1 cellular context compared by ENCODE assay signal in the genomic region with DNA sequence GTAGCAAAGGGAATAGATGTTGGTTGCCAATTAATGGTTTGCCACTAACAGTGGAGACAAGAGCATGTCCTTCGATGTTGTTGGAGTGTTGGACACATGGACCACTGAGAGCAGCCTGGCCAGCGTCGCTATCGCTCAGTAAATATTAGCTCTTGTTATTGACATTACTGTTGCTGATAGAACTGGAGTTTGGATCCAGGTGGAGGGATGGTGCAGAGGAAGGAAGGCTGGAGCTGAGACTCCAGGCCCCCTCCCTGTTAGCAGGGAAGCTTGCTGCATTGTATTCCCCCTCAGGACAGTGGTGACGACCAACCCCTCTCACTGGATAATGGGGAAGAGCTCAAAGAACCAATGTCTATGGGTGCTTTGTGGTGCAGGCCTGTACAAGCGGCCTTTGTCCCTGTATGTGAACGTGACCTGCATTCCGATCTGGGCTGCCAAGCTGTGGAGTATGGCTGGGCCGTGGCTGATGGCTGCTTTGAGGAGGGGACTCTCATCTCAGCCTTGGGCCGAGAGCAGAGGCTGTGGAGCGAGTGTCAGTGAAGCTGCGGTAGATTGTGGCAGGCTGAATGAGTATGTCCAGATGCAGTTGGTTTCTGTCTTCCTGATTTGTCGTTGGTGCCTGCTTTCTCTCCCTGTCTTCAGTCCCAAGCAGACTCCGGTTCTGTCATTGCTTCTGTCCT.
TF ChIP-seq lines count a peak whose summit lies in the region.

No MANE protein-coding gene starts in this region.

TF ChIP-seq in HepG2, 621 proteins besides CTCF, POLR2A, EP300 and RAD21 (continued from another document and continues in another):
- TF ChIP-seq, protein P1, sequence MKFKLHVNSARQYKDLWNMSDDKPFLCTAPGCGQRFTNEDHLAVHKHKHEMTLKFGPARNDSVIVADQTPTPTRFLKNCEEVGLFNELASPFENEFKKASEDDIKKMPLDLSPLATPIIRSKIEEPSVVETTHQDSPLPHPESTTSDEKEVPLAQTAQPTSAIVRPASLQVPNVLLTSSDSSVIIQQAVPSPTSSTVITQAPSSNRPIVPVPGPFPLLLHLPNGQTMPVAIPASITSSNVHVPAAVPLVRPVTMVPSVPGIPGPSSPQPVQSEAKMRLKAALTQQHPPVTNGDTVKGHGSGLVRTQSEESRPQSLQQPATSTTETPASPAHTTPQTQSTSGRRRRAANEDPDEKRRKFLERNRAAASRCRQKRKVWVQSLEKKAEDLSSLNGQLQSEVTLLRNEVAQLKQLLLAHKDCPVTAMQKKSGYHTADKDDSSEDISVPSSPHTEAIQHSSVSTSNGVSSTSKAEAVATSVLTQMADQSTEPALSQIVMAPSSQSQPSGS (CRISPR knock-in tag; IDR thresholded peaks at IDR 0.05), result peak; percentile 89
- 0 out of 2 replicates have a peak, but pooled peaks have one; percentile 31 for TF ChIP-seq NFKB2 (CRISPR knock-in tag; IDR thresholded peaks at IDR 0.05; ENCODE audit: borderline replicate concordance)
- TF ChIP-seq KLF16 (CRISPR knock-in tag; IDR thresholded peaks at IDR 0.05), result peak in 1 of 2 experiments; percentile 80; a peak in 1 of 4 replicates
- 0 out of 2 replicates have a peak, but pooled peaks have one; percentile 52 for TF ChIP-seq ARID2 (CRISPR knock-in tag; IDR thresholded peaks at IDR 0.05; ENCODE audit: borderline replicate concordance)
- TF ChIP-seq ZNF441 (CRISPR knock-in tag; IDR thresholded peaks at IDR 0.05; ENCODE audit: borderline replicate concordance), result peak; percentile 72; the same call in 1 of the 2 replicates
- peak; percentile 88; the same call in 1 of the 2 replicates for TF ChIP-seq ZNF510 (CRISPR knock-in tag; IDR thresholded peaks at IDR 0.05; ENCODE audit: low read depth)
- TF ChIP-seq ZNF629 (CRISPR knock-in tag; conservative IDR thresholded peaks at IDR 0.05), result peak; percentile 51
- peak; percentile 89 for TF ChIP-seq HNF4A (CRISPR knock-in tag; IDR thresholded peaks at IDR 0.05)
- TF ChIP-seq TGIF2 (CRISPR knock-in tag; IDR thresholded peaks at IDR 0.05), result peak; percentile 65
- TF ChIP-seq TOPORS (CRISPR knock-in tag; IDR thresholded peaks at IDR 0.05), result peak; percentile 61; the same call in 1 of the 2 replicates
- TF ChIP-seq TBX2 (CRISPR knock-in tag; IDR thresholded peaks at IDR 0.05; ENCODE audit: borderline replicate concordance), result peak; percentile 91
- TF ChIP-seq RFX3 (CRISPR knock-in tag; IDR thresholded peaks at IDR 0.05), result 0 out of 2 replicates have a peak, but pooled peaks have one; percentile 20
- peak; percentile 79 for TF ChIP-seq ZEB1 (IDR thresholded peaks at IDR 0.05; ENCODE audit: insufficient replicate concordance, low read depth)
- TF ChIP-seq ZNF260 (CRISPR knock-in tag; IDR thresholded peaks at IDR 0.05; ENCODE audit: borderline replicate concordance, low read depth), result peak; percentile 100
- TF ChIP-seq PHF21A (CRISPR knock-in tag; IDR thresholded peaks at IDR 0.05), result peak; percentile 97
- peak; percentile 96 for TF ChIP-seq FOXA1 (IDR thresholded peaks at IDR 0.05)
- TF ChIP-seq FOXA1 (CRISPR knock-in tag; IDR thresholded peaks at IDR 0.05), result peak; percentile 99
- peak; percentile 95; the same call in 2 of the 3 replicates for TF ChIP-seq MXI1 (IDR thresholded peaks at IDR 0.05; ENCODE audit: borderline replicate concordance, low read depth, low read length)
- no peak for TF ChIP-seq ZIK1 (CRISPR knock-in tag; IDR thresholded peaks at IDR 0.05; ENCODE audit: borderline replicate concordance, low read depth)
- peak; percentile 83; the same call in 1 of the 2 replicates for TF ChIP-seq FOXK1 (CRISPR knock-in tag; IDR thresholded peaks at IDR 0.05; ENCODE audit: borderline replicate concordance, low read depth)
- TF ChIP-seq, protein P2, sequence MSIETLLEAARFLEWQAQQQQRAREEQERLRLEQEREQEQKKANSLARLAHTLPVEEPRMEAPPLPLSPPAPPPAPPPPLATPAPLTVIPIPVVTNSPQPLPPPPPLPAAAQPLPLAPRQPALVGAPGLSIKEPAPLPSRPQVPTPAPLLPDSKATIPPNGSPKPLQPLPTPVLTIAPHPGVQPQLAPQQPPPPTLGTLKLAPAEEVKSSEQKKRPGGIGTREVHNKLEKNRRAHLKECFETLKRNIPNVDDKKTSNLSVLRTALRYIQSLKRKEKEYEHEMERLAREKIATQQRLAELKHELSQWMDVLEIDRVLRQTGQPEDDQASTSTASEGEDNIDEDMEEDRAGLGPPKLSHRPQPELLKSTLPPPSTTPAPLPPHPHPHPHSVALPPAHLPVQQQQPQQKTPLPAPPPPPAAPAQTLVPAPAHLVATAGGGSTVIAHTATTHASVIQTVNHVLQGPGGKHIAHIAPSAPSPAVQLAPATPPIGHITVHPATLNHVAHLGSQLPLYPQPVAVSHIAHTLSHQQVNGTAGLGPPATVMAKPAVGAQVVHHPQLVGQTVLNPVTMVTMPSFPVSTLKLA (IDR thresholded peaks at IDR 0.05), result peak; percentile 82
- TF ChIP-seq CREM (IDR thresholded peaks at IDR 0.05), result peak; percentile 79; the same call in 1 of the 2 replicates
- no peak for TF ChIP-seq CREM (CRISPR knock-in tag; IDR thresholded peaks at IDR 0.05)
- TF ChIP-seq ZSCAN9 (CRISPR knock-in tag; IDR thresholded peaks at IDR 0.05; ENCODE audit: borderline replicate concordance), result peak; percentile 90
- TF ChIP-seq PPARG (CRISPR knock-in tag; conservative IDR thresholded peaks at IDR 0.05), result peak; percentile 72
- no peak for TF ChIP-seq CHCHD3 (CRISPR knock-in tag; IDR thresholded peaks at IDR 0.05)
- TF ChIP-seq, protein P3, sequence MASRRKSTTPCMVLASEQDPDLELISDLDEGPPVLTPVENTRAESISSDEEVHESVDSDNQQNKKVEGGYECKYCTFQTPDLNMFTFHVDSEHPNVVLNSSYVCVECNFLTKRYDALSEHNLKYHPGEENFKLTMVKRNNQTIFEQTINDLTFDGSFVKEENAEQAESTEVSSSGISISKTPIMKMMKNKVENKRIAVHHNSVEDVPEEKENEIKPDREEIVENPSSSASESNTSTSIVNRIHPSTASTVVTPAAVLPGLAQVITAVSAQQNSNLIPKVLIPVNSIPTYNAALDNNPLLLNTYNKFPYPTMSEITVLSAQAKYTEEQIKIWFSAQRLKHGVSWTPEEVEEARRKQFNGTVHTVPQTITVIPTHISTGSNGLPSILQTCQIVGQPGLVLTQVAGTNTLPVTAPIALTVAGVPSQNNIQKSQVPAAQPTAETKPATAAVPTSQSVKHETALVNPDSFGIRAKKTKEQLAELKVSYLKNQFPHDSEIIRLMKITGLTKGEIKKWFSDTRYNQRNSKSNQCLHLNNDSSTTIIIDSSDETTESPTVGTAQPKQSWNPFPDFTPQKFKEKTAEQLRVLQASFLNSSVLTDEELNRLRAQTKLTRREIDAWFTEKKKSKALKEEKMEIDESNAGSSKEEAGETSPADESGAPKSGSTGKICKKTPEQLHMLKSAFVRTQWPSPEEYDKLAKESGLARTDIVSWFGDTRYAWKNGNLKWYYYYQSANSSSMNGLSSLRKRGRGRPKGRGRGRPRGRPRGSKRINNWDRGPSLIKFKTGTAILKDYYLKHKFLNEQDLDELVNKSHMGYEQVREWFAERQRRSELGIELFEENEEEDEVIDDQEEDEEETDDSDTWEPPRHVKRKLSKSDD (CRISPR knock-in tag; IDR thresholded peaks at IDR 0.05; ENCODE audit: low read depth), result peak; percentile 72; the same call in 1 of the 2 replicates
- no peak for TF ChIP-seq ZNF496 (CRISPR knock-in tag; IDR thresholded peaks at IDR 0.05; ENCODE audit: insufficient replicate concordance)
- TF ChIP-seq MATR3 (CRISPR knock-in tag; IDR thresholded peaks at IDR 0.05), result no peak
- TF ChIP-seq, protein P4, sequence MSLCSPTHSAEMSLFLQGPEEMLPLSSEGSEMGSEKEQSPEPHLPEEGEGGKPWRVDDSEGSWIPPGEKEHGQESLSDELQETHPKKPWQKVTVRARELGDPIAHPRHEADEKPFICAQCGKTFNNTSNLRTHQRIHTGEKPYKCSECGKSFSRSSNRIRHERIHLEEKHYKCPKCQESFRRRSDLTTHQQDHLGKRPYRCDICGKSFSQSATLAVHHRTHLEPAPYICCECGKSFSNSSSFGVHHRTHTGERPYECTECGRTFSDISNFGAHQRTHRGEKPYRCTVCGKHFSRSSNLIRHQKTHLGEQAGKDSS (CRISPR knock-in tag; IDR thresholded peaks at IDR 0.05; ENCODE audit: borderline replicate concordance, low read depth), result peak; percentile 62; the same call in 1 of the 2 replicates
- TF ChIP-seq, protein P5, sequence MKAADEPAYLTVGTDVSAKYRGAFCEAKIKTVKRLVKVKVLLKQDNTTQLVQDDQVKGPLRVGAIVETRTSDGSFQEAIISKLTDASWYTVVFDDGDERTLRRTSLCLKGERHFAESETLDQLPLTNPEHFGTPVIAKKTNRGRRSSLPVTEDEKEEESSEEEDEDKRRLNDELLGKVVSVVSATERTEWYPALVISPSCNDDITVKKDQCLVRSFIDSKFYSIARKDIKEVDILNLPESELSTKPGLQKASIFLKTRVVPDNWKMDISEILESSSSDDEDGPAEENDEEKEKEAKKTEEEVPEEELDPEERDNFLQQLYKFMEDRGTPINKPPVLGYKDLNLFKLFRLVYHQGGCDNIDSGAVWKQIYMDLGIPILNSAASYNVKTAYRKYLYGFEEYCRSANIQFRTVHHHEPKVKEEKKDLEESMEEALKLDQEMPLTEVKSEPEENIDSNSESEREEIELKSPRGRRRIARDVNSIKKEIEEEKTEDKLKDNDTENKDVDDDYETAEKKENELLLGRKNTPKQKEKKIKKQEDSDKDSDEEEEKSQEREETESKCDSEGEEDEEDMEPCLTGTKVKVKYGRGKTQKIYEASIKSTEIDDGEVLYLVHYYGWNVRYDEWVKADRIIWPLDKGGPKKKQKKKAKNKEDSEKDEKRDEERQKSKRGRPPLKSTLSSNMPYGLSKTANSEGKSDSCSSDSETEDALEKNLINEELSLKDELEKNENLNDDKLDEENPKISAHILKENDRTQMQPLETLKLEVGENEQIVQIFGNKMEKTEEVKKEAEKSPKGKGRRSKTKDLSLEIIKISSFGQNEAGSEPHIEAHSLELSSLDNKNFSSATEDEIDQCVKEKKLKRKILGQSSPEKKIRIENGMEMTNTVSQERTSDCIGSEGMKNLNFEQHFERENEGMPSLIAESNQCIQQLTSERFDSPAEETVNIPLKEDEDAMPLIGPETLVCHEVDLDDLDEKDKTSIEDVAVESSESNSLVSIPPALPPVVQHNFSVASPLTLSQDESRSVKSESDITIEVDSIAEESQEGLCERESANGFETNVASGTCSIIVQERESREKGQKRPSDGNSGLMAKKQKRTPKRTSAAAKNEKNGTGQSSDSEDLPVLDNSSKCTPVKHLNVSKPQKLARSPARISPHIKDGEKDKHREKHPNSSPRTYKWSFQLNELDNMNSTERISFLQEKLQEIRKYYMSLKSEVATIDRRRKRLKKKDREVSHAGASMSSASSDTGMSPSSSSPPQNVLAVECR (CRISPR knock-in tag; IDR thresholded peaks at IDR 0.05; ENCODE audit: borderline replicate concordance), result peak; percentile 83; the same call in 1 of the 2 replicates
- TF ChIP-seq, protein P6, sequence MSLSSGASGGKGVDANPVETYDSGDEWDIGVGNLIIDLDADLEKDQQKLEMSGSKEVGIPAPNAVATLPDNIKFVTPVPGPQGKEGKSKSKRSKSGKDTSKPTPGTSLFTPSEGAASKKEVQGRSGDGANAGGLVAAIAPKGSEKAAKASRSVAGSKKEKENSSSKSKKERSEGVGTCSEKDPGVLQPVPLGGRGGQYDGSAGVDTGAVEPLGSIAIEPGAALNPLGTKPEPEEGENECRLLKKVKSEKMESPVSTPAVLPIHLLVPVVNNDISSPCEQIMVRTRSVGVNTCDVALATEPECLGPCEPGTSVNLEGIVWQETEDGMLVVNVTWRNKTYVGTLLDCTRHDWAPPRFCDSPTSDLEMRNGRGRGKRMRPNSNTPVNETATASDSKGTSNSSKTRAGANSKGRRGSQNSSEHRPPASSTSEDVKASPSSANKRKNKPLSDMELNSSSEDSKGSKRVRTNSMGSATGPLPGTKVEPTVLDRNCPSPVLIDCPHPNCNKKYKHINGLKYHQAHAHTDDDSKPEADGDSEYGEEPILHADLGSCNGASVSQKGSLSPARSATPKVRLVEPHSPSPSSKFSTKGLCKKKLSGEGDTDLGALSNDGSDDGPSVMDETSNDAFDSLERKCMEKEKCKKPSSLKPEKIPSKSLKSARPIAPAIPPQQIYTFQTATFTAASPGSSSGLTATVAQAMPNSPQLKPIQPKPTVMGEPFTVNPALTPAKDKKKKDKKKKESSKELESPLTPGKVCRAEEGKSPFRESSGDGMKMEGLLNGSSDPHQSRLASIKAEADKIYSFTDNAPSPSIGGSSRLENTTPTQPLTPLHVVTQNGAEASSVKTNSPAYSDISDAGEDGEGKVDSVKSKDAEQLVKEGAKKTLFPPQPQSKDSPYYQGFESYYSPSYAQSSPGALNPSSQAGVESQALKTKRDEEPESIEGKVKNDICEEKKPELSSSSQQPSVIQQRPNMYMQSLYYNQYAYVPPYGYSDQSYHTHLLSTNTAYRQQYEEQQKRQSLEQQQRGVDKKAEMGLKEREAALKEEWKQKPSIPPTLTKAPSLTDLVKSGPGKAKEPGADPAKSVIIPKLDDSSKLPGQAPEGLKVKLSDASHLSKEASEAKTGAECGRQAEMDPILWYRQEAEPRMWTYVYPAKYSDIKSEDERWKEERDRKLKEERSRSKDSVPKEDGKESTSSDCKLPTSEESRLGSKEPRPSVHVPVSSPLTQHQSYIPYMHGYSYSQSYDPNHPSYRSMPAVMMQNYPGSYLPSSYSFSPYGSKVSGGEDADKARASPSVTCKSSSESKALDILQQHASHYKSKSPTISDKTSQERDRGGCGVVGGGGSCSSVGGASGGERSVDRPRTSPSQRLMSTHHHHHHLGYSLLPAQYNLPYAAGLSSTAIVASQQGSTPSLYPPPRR (CRISPR knock-in tag; IDR thresholded peaks at IDR 0.05; ENCODE audit: borderline replicate concordance), result peak; percentile 89; the same call in 1 of the 2 replicates
- 0 out of 2 replicates have a peak, but pooled peaks have one; percentile 25 for TF ChIP-seq JUN (CRISPR knock-in tag; IDR thresholded peaks at IDR 0.05)
- TF ChIP-seq, protein P7, sequence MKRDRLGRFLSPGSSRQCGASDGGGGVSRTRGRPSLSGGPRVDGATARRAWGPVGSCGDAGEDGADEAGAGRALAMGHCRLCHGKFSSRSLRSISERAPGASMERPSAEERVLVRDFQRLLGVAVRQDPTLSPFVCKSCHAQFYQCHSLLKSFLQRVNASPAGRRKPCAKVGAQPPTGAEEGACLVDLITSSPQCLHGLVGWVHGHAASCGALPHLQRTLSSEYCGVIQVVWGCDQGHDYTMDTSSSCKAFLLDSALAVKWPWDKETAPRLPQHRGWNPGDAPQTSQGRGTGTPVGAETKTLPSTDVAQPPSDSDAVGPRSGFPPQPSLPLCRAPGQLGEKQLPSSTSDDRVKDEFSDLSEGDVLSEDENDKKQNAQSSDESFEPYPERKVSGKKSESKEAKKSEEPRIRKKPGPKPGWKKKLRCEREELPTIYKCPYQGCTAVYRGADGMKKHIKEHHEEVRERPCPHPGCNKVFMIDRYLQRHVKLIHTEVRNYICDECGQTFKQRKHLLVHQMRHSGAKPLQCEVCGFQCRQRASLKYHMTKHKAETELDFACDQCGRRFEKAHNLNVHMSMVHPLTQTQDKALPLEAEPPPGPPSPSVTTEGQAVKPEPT (CRISPR knock-in tag; IDR thresholded peaks at IDR 0.05; ENCODE audit: low read depth), result peak; percentile 53; the same call in 1 of the 2 replicates
